Comparison of ENCODE assay signal across 29 cellular contexts in genomic region chr9:97774657-97775056, GRCh38.
"Had no signal": no experiment of that assay in that cellular context is flagged by ENCODE, and none has a peak within 500 bp of the region (broad histone marks: within the 10 kb centered on the region; RNA-seq: fewer than 3 reads in every experiment).

No MANE protein-coding gene starts in this region.

- H3K9me3 ChIP-seq: pancreas, prostate gland had no signal

- H3K4me1 Mint-ChIP-seq: activated CD4-positive, alpha-beta T cell treated with anti-CD3 and anti-CD28 coated beads for 36 hours; activated CD8-positive, alpha-beta memory T cell treated with anti-CD3 and anti-CD28 coated beads, Interleukin-2, amount 10 ng/mL, durations not matched to agents 7 days and 5 days; central memory CD8-positive, alpha-beta T cell; immature natural killer cell; neural crest cell had no signal

- H3K27ac ChIP-seq: pancreas, prostate gland, sigmoid colon, suprapubic skin, tibial nerve had no signal

- H3K36me3 ChIP-seq: pancreas, prostate gland, sigmoid colon, suprapubic skin, tibial nerve had no signal

- H3K27ac Mint-ChIP-seq: activated CD4-positive, alpha-beta T cell treated with anti-CD3 and anti-CD28 coated beads for 36 hours; activated CD8-positive, alpha-beta memory T cell treated with anti-CD3 and anti-CD28 coated beads, Interleukin-2, amount 10 ng/mL, durations not matched to agents 7 days and 5 days; activated CD8-positive, alpha-beta T cell treated with anti-CD3 and anti-CD28 coated beads, Interleukin-2, amount 10 ng/mL, durations not matched to agents 7 days and 5 days; activated naive CD4-positive, alpha-beta T cell treated with anti-CD3 and anti-CD28 coated beads, Interleukin-2, amount 50 U/mL, for 72 hours; activated T-helper 2 cell treated with anti-CD3 and anti-CD28 coated beads, Interferon-gamma antibody, Interleukin-2, Interleukin-4, amounts not matched to agents 10 μg/mL and 5 μg/mL and 100 μg/mL, durations not matched to agents 14 hours and 24 hours and 36 hours; immature natural killer cell; mesothelial cell of epicardium; T-helper 1 cell treated with Interleukin-12 subunit alpha and Interleukin-12 subunit beta and Interleukin-4 antibody, amounts not matched to agents 30 μg/mL and 1 μg/mL, for 36 hours had no signal

- H3K4me3 Mint-ChIP-seq: activated CD4-positive, alpha-beta T cell treated with anti-CD3 and anti-CD28 coated beads for 36 hours; activated CD8-positive, alpha-beta memory T cell treated with anti-CD3 and anti-CD28 coated beads, Interleukin-2, amount 10 ng/mL, durations not matched to agents 7 days and 5 days; activated CD8-positive, alpha-beta T cell treated with anti-CD3 and anti-CD28 coated beads, Interleukin-2, amount 10 ng/mL, durations not matched to agents 7 days and 5 days; central memory CD8-positive, alpha-beta T cell; immature natural killer cell; mesothelial cell of epicardium; naive thymus-derived CD8-positive, alpha-beta T cell; neural crest cell; T-helper 1 cell treated with Interleukin-12 subunit alpha and Interleukin-12 subunit beta and Interleukin-4 antibody, amounts not matched to agents 30 μg/mL and 1 μg/mL, for 36 hours had no signal

- DNase-seq: activated CD4-positive, alpha-beta T cell treated with anti-CD3 and anti-CD28 coated beads for 36 hours; activated CD4-positive, CD25-positive, alpha-beta regulatory T cell; activated CD8-positive, alpha-beta memory T cell treated with anti-CD3 and anti-CD28 coated beads, Interleukin-2, amount 10 ng/mL, durations not matched to agents 7 days and 5 days; activated CD8-positive, alpha-beta T cell treated with anti-CD3 and anti-CD28 coated beads, Interleukin-2, amount 10 ng/mL, durations not matched to agents 7 days and 5 days; activated T-cell treated with anti-CD3 and anti-CD28 coated beads, Interleukin-2, amount 50 U/mL, for 48 hours; anterior cingulate cortex; effector memory CD4-positive, alpha-beta T cell; head of caudate nucleus; hypothalamus; immature natural killer cell; kidney; naive thymus-derived CD8-positive, alpha-beta T cell; nucleus accumbens; pancreas; retina; sigmoid colon; stimulated activated CD4-positive, alpha-beta T cell treated with anti-CD3 and anti-CD28 coated beads, Interleukin-15, amount 100 ng/mL, for 24 hours; stimulated activated CD4-positive, alpha-beta T cell treated with anti-CD3 and anti-CD28 coated beads, Interleukin-2, amount 100 ng/mL, for 24 hours; stimulated activated naive CD4-positive, alpha-beta T cell; T-helper 9 cell had no signal

- ATAC-seq: activated CD4-positive, alpha-beta T cell treated with anti-CD3 and anti-CD28 coated beads for 36 hours; activated CD8-positive, alpha-beta memory T cell treated with anti-CD3 and anti-CD28 coated beads, Interleukin-2, amount 10 ng/mL, durations not matched to agents 7 days and 5 days; activated CD8-positive, alpha-beta T cell treated with anti-CD3 and anti-CD28 coated beads, Interleukin-2, amount 10 ng/mL, durations not matched to agents 7 days and 5 days; activated naive CD4-positive, alpha-beta T cell treated with anti-CD3 and anti-CD28 coated beads, Interleukin-2, amount 50 U/mL, for 72 hours; naive thymus-derived CD8-positive, alpha-beta T cell; pancreas had no signal

- H3K27me3 ChIP-seq: pancreas, suprapubic skin, tibial nerve had no signal

- H3K9me3 Mint-ChIP-seq: central memory CD8-positive, alpha-beta T cell had no signal

- H3K4me1 ChIP-seq: pancreas, prostate gland, sigmoid colon had no signal

- H3K4me3 ChIP-seq: pancreas, prostate gland, sigmoid colon, suprapubic skin, tibial nerve had no signal
